ENCODE assay signal across 16 cellular contexts in genomic region chr5:11905209-11905608, GRCh38.
DNase-seq lines count a peak whose midpoint lies in the region; ATAC-seq and TF ChIP-seq lines count a peak whose summit lies in the region.
"Had no signal": no experiment of that assay in that cellular context is flagged by ENCODE, and none has a peak within 500 bp of the region (broad histone marks: within the 10 kb centered on the region; RNA-seq: fewer than 3 reads in every experiment).

No MANE protein-coding gene starts in this region.

- peaks cover 3% of the 10 kb centered on the region for H3K9me3 Mint-ChIP-seq in T-helper 2 cell treated with Interferon-gamma antibody and Interleukin-4, amounts not matched to agents 5 μg/mL and 100 μg/mL, for 36 hours
- H3K9me3 Mint-ChIP-seq in stimulated activated effector memory CD8-positive, alpha-beta T cell treated with anti-CD3 and anti-CD28 coated beads, Interleukin-12 subunit alpha, Interleukin-12 subunit beta, amount 100 ng/mL, for 72 hours: no peaks in the 10 kb centered on the region

- DNase-seq in T-helper 2 cell treated with Interferon-gamma antibody and Interleukin-4, amounts not matched to agents 5 μg/mL and 100 μg/mL, for 36 hours (ENCODE audit: low spot score): no peak
- DNase-seq in T-helper 2 cell: no peak
- DNase-seq in stimulated activated effector memory CD8-positive, alpha-beta T cell treated with anti-CD3 and anti-CD28 coated beads, Interleukin-12 subunit alpha, Interleukin-12 subunit beta, amount 100 ng/mL, for 72 hours (ENCODE audit: low spot score in 2 of 2): no peak
- no peak for DNase-seq in activated effector memory CD4-positive, alpha-beta T cell treated with Interleukin-2 at 50 U/mL for 16 hours
- no peak for DNase-seq in C1 segment of cervical spinal cord (lab: John Stamatoyannopoulos, UW)
- no peak for DNase-seq in UCSD-AML1 (lab: John Stamatoyannopoulos, UW; ENCODE audit: unreplicated experiment)
- DNase-seq: 8988T; adrenal gland; erythroblast; NCI-H2029 treated with DMSO at 0.1 percent for 48 hours; PC-3; stimulated activated CD4-positive, alpha-beta T cell treated with anti-CD3 and anti-CD28 coated beads, Interleukin-15, amount 100 ng/mL, for 24 hours had no signal

- H3K27me3 ChIP-seq in iPS-15b (ENCODE audit: control insufficient read depth, insufficient read depth, low read length): peaks cover 36% of the 10 kb centered on the region

- H3K4me3 ChIP-seq in iPS-15b (ENCODE audit: low read depth, low read length): peak overlapping the region; percentile 68
- H3K4me3 ChIP-seq: adrenal gland, GM12878 had no signal

- ATAC-seq in stimulated activated effector memory CD8-positive, alpha-beta T cell treated with anti-CD3 and anti-CD28 coated beads, Interleukin-12 subunit alpha, Interleukin-12 subunit beta, amount 100 ng/mL, for 72 hours: peak; percentile 16
- ATAC-seq: GM12878 had no signal

- H3K36me3 Mint-ChIP-seq in T-helper 2 cell treated with Interferon-gamma antibody and Interleukin-4, amounts not matched to agents 5 μg/mL and 100 μg/mL, for 36 hours (ENCODE audit: low read depth): no peaks in the 10 kb centered on the region
- no peaks in the 10 kb centered on the region for H3K36me3 Mint-ChIP-seq in stimulated activated effector memory CD8-positive, alpha-beta T cell treated with anti-CD3 and anti-CD28 coated beads, Interleukin-12 subunit alpha, Interleukin-12 subunit beta, amount 100 ng/mL, for 72 hours

- H3K27ac Mint-ChIP-seq in T-helper 2 cell treated with Interferon-gamma antibody and Interleukin-4, amounts not matched to agents 5 μg/mL and 100 μg/mL, for 36 hours: no peak overlapping the region
- H3K27ac Mint-ChIP-seq in stimulated activated effector memory CD8-positive, alpha-beta T cell treated with anti-CD3 and anti-CD28 coated beads, Interleukin-12 subunit alpha, Interleukin-12 subunit beta, amount 100 ng/mL, for 72 hours: no peak overlapping the region

- H3K27ac ChIP-seq in VCaP: peak overlapping the region; percentile 86
- H3K27ac ChIP-seq: adrenal gland, HL-60 had no signal

- H3K9me3 ChIP-seq in iPS-15b (ENCODE audit: control insufficient read depth, insufficient read depth, low read length): no peaks in the 10 kb centered on the region
- H3K9me3 ChIP-seq: adrenal gland had no signal

- H3K36me3 ChIP-seq in iPS-15b (ENCODE audit: control insufficient read depth, insufficient read depth, low read length): no peaks in the 10 kb centered on the region
- H3K36me3 ChIP-seq: adrenal gland had no signal

- H3K4me3 Mint-ChIP-seq in T-helper 2 cell treated with Interferon-gamma antibody and Interleukin-4, amounts not matched to agents 5 μg/mL and 100 μg/mL, for 36 hours: peak overlapping the region; percentile 13
- H3K4me3 Mint-ChIP-seq in stimulated activated effector memory CD8-positive, alpha-beta T cell treated with anti-CD3 and anti-CD28 coated beads, Interleukin-12 subunit alpha, Interleukin-12 subunit beta, amount 100 ng/mL, for 72 hours: peak overlapping the region; percentile 7

- H3K27me3 Mint-ChIP-seq in T-helper 2 cell treated with Interferon-gamma antibody and Interleukin-4, amounts not matched to agents 5 μg/mL and 100 μg/mL, for 36 hours (ENCODE audit: low read depth): peaks cover 37% of the 10 kb centered on the region

- peaks cover 5% of the 10 kb centered on the region for H3K4me1 Mint-ChIP-seq in T-helper 2 cell treated with Interferon-gamma antibody and Interleukin-4, amounts not matched to agents 5 μg/mL and 100 μg/mL, for 36 hours (ENCODE audit: low read depth)
- peaks cover 6% of the 10 kb centered on the region for H3K4me1 Mint-ChIP-seq in stimulated activated effector memory CD8-positive, alpha-beta T cell treated with anti-CD3 and anti-CD28 coated beads, Interleukin-12 subunit alpha, Interleukin-12 subunit beta, amount 100 ng/mL, for 72 hours

- H3K9ac ChIP-seq in iPS-15b (ENCODE audit: low read depth, low read length): no peak overlapping the region

- H3K4me1 ChIP-seq in iPS-15b (ENCODE audit: control insufficient read depth, insufficient read depth, low read length): peaks cover 19% of the 10 kb centered on the region
- H3K4me1 ChIP-seq: adrenal gland had no signal

- no peak for TF ChIP-seq CTCF in VCaP (conservative IDR thresholded peaks at IDR 0.05)
